Comparison of ENCODE assay signal across 12 cellular contexts in genomic region chr14:69077841-69078240, GRCh38.
A peak's percentile ranks its signal among the peaks of the same experiment; 100 is the strongest.
DNase-seq lines count a peak whose midpoint lies in the region; ATAC-seq and TF ChIP-seq lines count a peak whose summit lies in the region.
"Had no signal": no experiment of that assay in that cellular context is flagged by ENCODE, and none has a peak within 500 bp of the region (broad histone marks: within the 10 kb centered on the region; RNA-seq: fewer than 3 reads in every experiment).

No MANE protein-coding gene starts in this region.

- no peak for TF ChIP-seq EP300 in SK-N-SH (IDR thresholded peaks at IDR 0.05; ENCODE audit: borderline replicate concordance in 1 of 2, low read depth in 1 of 2, low read length in 1 of 2)

- H3K4me3 Mint-ChIP-seq in activated T-helper 1 cell treated with anti-CD3 and anti-CD28 coated beads, Interleukin-12 subunit alpha, Interleukin-12 subunit beta, Interleukin-2, Interleukin-4 antibody, amounts not matched to agents 30 ng/mL and 10 ng/mL and 1 ng/mL, durations not matched to agents 14 hours and 24 hours and 36 hours, result no peak overlapping the region
- H3K4me3 Mint-ChIP-seq: naive B cell had no signal

- H3K9me2 ChIP-seq in SK-N-SH, result no peaks in the 10 kb centered on the region

- intact Hi-C loops in prostate gland (cut with DNase I), result loop anchor here (2.0 kb wide), 1 partner anchor 33 kb away; no protein-coding TSS in a partner anchor
- intact Hi-C loops in activated T-helper 1 cell treated with anti-CD3 and anti-CD28 coated beads, Interleukin-12 subunit alpha, Interleukin-12 subunit beta, Interleukin-2, Interleukin-4 antibody, amounts not matched to agents 30 ng/mL and 10 ng/mL and 1 ng/mL, durations not matched to agents 14 hours and 24 hours and 36 hours (cut with micrococcal nuclease), result no loop called here

- no peak overlapping the region for H2AFZ ChIP-seq in SK-N-SH (ENCODE audit: low read depth)

- peak; percentile 80 for DNase-seq in Caki2 (ENCODE audit: low read depth)
- no peak for DNase-seq in SK-N-SH
- DNase-seq in fibroblast of peridontal ligament (ENCODE audit: extremely low read depth), result peak; percentile 89
- no peak for DNase-seq in prostate gland (ENCODE audit: low spot score)
- DNase-seq in activated T-helper 1 cell treated with anti-CD3 and anti-CD28 coated beads, Interleukin-12 subunit alpha, Interleukin-12 subunit beta, Interleukin-2, Interleukin-4 antibody, amounts not matched to agents 30 ng/mL and 10 ng/mL and 1 ng/mL, durations not matched to agents 14 hours and 24 hours and 36 hours (ENCODE audit: low spot score), result no peak
- no peak for DNase-seq in NOMO-1 (lab: John Stamatoyannopoulos, UW; ENCODE audit: unreplicated experiment in 2 of 2)
- DNase-seq in activated T-cell treated with anti-CD3 and anti-CD28 coated beads, Interleukin-2, amount 50 U/mL, for 48 hours, result no peak
- DNase-seq: activated naive CD4-positive, alpha-beta T cell treated with Interleukin-2 at 50 U/mL for 16 hours; KG1; naive B cell; NCI-H526 had no signal

- CTCF ChIA-PET in SK-N-SH (lab: Yijun Ruan, JAX), result interaction anchor here (1.5 kb wide), 3 partner anchors 26 to 214 kb away, joined by 3 to 6 read pairs (median 4); no protein-coding TSS in a partner anchor

- H3K79me2 ChIP-seq in SK-N-SH (ENCODE audit: insufficient read depth), result no peaks in the 10 kb centered on the region; the same call in 1 of the 2 replicates

- TF ChIP-seq CTCF in SK-N-SH (IDR thresholded peaks at IDR 0.05) (no peak), prostate gland (IDR thresholded peaks at IDR 0.05) (no peak)

- H3K4me2 ChIP-seq in SK-N-SH, result peak overlapping the region; percentile 45

- H3K9me3 ChIP-seq in SK-N-SH (no peaks in the 10 kb centered on the region), prostate gland (no peaks in the 10 kb centered on the region)

- H3K9ac ChIP-seq in SK-N-SH, result peak overlapping the region; percentile 62

- no peak for TF ChIP-seq RAD21 in SK-N-SH (IDR thresholded peaks at IDR 0.05; ENCODE audit: low read length)

- no peak overlapping the region for H3K4me3 ChIP-seq in SK-N-SH (ENCODE audit: low read depth in 2 of 2, low read length in 1 of 2)
- no peak overlapping the region for H3K4me3 ChIP-seq in prostate gland

- H3K27me3 Mint-ChIP-seq in activated T-helper 1 cell treated with anti-CD3 and anti-CD28 coated beads, Interleukin-12 subunit alpha, Interleukin-12 subunit beta, Interleukin-2, Interleukin-4 antibody, amounts not matched to agents 30 ng/mL and 10 ng/mL and 1 ng/mL, durations not matched to agents 14 hours and 24 hours and 36 hours (ENCODE audit: insufficient read depth), result no peaks in the 10 kb centered on the region
- H3K27me3 Mint-ChIP-seq: naive B cell had no signal

- H3K4me1 ChIP-seq in SK-N-SH (ENCODE audit: control insufficient read depth in 1 of 2, insufficient read depth in 2 of 2, low read depth in 1 of 2, low read length in 1 of 2) (peaks cover 3 to 20% of the 10 kb centered on the region in 2 experiments; a peak in 3 of 4 replicates), prostate gland (replicated peaks) (peaks cover 6% of the 10 kb centered on the region)

- H3K4me1 Mint-ChIP-seq in activated T-helper 1 cell treated with anti-CD3 and anti-CD28 coated beads, Interleukin-12 subunit alpha, Interleukin-12 subunit beta, Interleukin-2, Interleukin-4 antibody, amounts not matched to agents 30 ng/mL and 10 ng/mL and 1 ng/mL, durations not matched to agents 14 hours and 24 hours and 36 hours (ENCODE audit: low read depth), result peaks cover 10% of the 10 kb centered on the region

- H3K27me3 ChIP-seq in SK-N-SH (ENCODE audit: insufficient read depth) (no peaks in the 10 kb centered on the region), prostate gland (replicated peaks; ENCODE audit: insufficient read depth) (no peaks in the 10 kb centered on the region)

- H4K20me1 ChIP-seq in SK-N-SH (ENCODE audit: insufficient read depth), result no peaks in the 10 kb centered on the region

- H3K36me3 ChIP-seq in SK-N-SH (replicated peaks in 1 of 2; ENCODE audit: control insufficient read depth in 1 of 2, insufficient read depth in 2 of 2, low read length in 1 of 2) (peaks cover 19 to 21% of the 10 kb centered on the region in 2 experiments), prostate gland (no peaks in the 10 kb centered on the region)

- H3K9me3 Mint-ChIP-seq in activated T-helper 1 cell treated with anti-CD3 and anti-CD28 coated beads, Interleukin-12 subunit alpha, Interleukin-12 subunit beta, Interleukin-2, Interleukin-4 antibody, amounts not matched to agents 30 ng/mL and 10 ng/mL and 1 ng/mL, durations not matched to agents 14 hours and 24 hours and 36 hours, result no peaks in the 10 kb centered on the region
- H3K9me3 Mint-ChIP-seq: naive B cell had no signal

- H3K27ac Mint-ChIP-seq in activated T-helper 1 cell treated with anti-CD3 and anti-CD28 coated beads, Interleukin-12 subunit alpha, Interleukin-12 subunit beta, Interleukin-2, Interleukin-4 antibody, amounts not matched to agents 30 ng/mL and 10 ng/mL and 1 ng/mL, durations not matched to agents 14 hours and 24 hours and 36 hours, result no peak overlapping the region

- peaks cover 35% of the 10 kb centered on the region for H3F3A ChIP-seq in SK-N-SH (replicated peaks; ENCODE audit: insufficient read depth)

- ATAC-seq in GM19467 (IDR thresholded peaks at IDR 0.05; ENCODE audit: unreplicated experiment), result no peak

- H3K27ac ChIP-seq in SK-N-SH (ENCODE audit: low read depth in 2 of 2, low read length in 1 of 2), result peak overlapping the region in 1 of 2 experiments; percentile 96; a peak in 2 of 4 replicates
- peak overlapping the region; percentile 21 to 64 for H3K27ac ChIP-seq in prostate gland

- no peak for TF ChIP-seq POLR2A in prostate gland (IDR thresholded peaks at IDR 0.05)

- in situ Hi-C loops in Caki2 (cut with HindIII; ENCODE audit: low pct_unique_long_range_greater_than_20kb, low sequenced_read_pairs), result no loop called here

- POLR2A ChIA-PET in SK-N-SH (lab: Yijun Ruan, JAX), result no interaction called here

- peaks cover 22% of the 10 kb centered on the region for H3K36me3 Mint-ChIP-seq in activated T-helper 1 cell treated with anti-CD3 and anti-CD28 coated beads, Interleukin-12 subunit alpha, Interleukin-12 subunit beta, Interleukin-2, Interleukin-4 antibody, amounts not matched to agents 30 ng/mL and 10 ng/mL and 1 ng/mL, durations not matched to agents 14 hours and 24 hours and 36 hours (ENCODE audit: low read depth)

TF ChIP-seq in SK-N-SH, 30 proteins besides CTCF, POLR2A, EP300 and RAD21:
- TF ChIP-seq JUND (IDR thresholded peaks at IDR 0.05) (0 out of 2 replicates have a peak, but pooled peaks have one; percentile 12), EZH2phosphoT487 (IDR thresholded peaks at IDR 0.05; ENCODE audit: borderline replicate concordance, low read depth) (no peak), YY1 (IDR thresholded peaks at IDR 0.05; ENCODE audit: low read depth) (no peak), FOSL2 (IDR thresholded peaks at IDR 0.05; ENCODE audit: borderline replicate concordance, low read depth) (peak; percentile 50; the same call in 1 of the 2 replicates), FOXJ3 (CRISPR knock-in tag; IDR thresholded peaks at IDR 0.05) (no peak), MEF2A (IDR thresholded peaks at IDR 0.05; ENCODE audit: borderline replicate concordance, low read depth) (0 out of 2 replicates have a peak, but pooled peaks have one; percentile 25), NRF1 (IDR thresholded peaks at IDR 0.05; ENCODE audit: low read depth, low read length) (no peak), PBX3 (IDR thresholded peaks at IDR 0.05) (peak; percentile 6; the same call in 1 of the 2 replicates), MXI1 (IDR thresholded peaks at IDR 0.05; ENCODE audit: low read depth, low read length) (no peak)

Comparison
In these comparisons a context has a peak if more than half of its experiments do, and no peak if none do; other contexts are left out.
1. DNase-seq: peak in Caki2 (single experiment) and fibroblast of peridontal ligament (single experiment); none in SK-N-SH (single experiment), prostate gland (single experiment), activated T-helper 1 cell treated with anti-CD3 and anti-CD28 coated beads, Interleukin-12 subunit alpha, Interleukin-12 subunit beta, Interleukin-2, Interleukin-4 antibody, amounts not matched to agents 30 ng/mL and 10 ng/mL and 1 ng/mL, durations not matched to agents 14 hours and 24 hours and 36 hours (single experiment), NOMO-1 (0 of 2) and activated T-cell treated with anti-CD3 and anti-CD28 coated beads, Interleukin-2, amount 50 U/mL, for 48 hours (0 of 2).